Comparison of ENCODE assay signal across 12 cellular contexts in the genomic region with DNA sequence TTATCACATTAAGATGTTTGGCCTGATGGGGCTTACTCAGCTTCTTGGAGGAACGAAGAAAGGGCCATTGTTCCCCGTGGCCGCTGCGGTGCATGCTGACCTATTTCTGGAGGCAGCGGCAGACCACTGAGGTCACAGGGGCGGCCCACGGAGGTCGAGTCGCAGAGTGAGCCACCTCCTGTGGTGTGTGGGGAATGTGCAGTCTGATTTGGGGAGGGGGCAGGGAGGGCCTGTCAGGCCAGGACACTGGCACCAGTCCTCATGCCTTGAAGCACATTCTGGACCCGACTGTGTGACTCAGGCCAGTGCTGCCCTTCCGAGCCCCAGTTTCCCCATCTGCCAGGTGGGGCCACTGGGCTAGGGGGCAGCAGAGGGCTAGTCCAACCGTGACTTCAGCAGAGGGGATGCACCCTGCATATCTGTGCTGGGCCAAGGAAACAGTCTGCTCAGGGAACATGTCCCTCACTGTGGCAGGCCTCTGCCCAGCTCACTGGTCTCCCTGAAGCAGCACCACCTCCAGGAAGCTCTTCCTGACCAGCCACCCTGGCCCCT. TPM values are rescaled to one million over a fixed set of nuclear protein-coding genes. Genes with fewer than 3 reads are reported as not detected.
DNase-seq lines count a peak whose midpoint lies in the region; ATAC-seq, FAIRE-seq and TF ChIP-seq lines count a peak whose summit lies in the region.
"Had no signal": no experiment of that assay in that cellular context is flagged by ENCODE, and none has a peak within 500 bp of the region (broad histone marks: within the 10 kb centered on the region; RNA-seq: fewer than 3 reads in every experiment).

No MANE protein-coding gene starts in this region.

- H3K9me3 ChIP-seq in A549 (no peaks in the 10 kb centered on the region), Panc1 (ENCODE audit: control insufficient read depth, insufficient read depth, low read depth, low read length) (no peaks in the 10 kb centered on the region)
- H3K9me3 ChIP-seq: ovary had no signal

- no peak for DNase-seq in A549 (ENCODE audit: low read depth in 1 of 2, low spot score in 1 of 2)
- DNase-seq in Panc1 (ENCODE audit: low read depth, low spot score) = no peak
- no peak for DNase-seq in fibroblast of the aortic adventitia (ENCODE audit: low read depth)
- DNase-seq in SW 1271 (lab: John Stamatoyannopoulos, UW) = no peak
- DNase-seq in dermis blood vessel endothelial cell = no peak
- no peak for DNase-seq in activated CD4-positive, alpha-beta T cell treated with anti-CD3 and anti-CD28 coated beads, Interleukin-2, amount 50 U/mL, for 48 hours
- no peak for DNase-seq in activated CD4-positive, alpha-beta T cell treated with anti-CD3 and anti-CD28 coated beads, Interleukin-2, amount 50 U/mL, for 4 hours
- DNase-seq: NCI-H187, ovary had no signal

- no peak overlapping the region for H3K4me3 ChIP-seq in A549
- H3K4me3 ChIP-seq in Panc1 (ENCODE audit: low read depth in 2 of 2, low read length in 2 of 2) = no peak overlapping the region
- H3K4me3 ChIP-seq in fibroblast of the aortic adventitia (ENCODE audit: low read depth, low read length) = no peak overlapping the region
- H3K4me3 ChIP-seq: ovary had no signal

- H3K4me1 ChIP-seq in A549 = 0 out of 3 replicates have a peak, but pooled peaks cover 5% of the 10 kb centered on the region
- H3K4me1 ChIP-seq in Panc1 (ENCODE audit: control insufficient read depth, insufficient read depth, low read length) = no peaks in the 10 kb centered on the region

- TF ChIP-seq CTCF in A549 (IDR thresholded peaks at IDR 0.05) (peak; percentile 50), GM12872 (IDR thresholded peaks at IDR 0.05; ENCODE audit: insufficient read depth, low read depth, low read length) (peak; percentile 41; the same call in 2 of the 3 replicates), Panc1 (IDR thresholded peaks at IDR 0.05) (peak; percentile 79; the same call in 1 of the 2 replicates), fibroblast of the aortic adventitia (IDR thresholded peaks at IDR 0.05; ENCODE audit: insufficient read depth, low read length) (peak; percentile 9)

- WGBS in A549 (ENCODE audit: missing lambda C conversion rate) = 65% methylated on average over 12 of the region's 12 CpGs

- CTCF ChIA-PET in A549 (lab: Yijun Ruan, JAX) = interaction anchor here (0.7 to 6.6 kb wide), 7 partner anchors 8 to 190 kb away, joined by 3 to 39 read pairs (median 4); no protein-coding TSS in a partner anchor
- CTCF ChIA-PET in Panc1 (lab: Charles Lee) = interaction anchor here (0.6 kb wide), 2 partner anchors 10 to 197 kb away, joined by 3 read pairs; no protein-coding TSS in a partner anchor

- no peak overlapping the region for H3K4me2 ChIP-seq in A549

- TF ChIP-seq RAD21 in A549 (conservative IDR thresholded peaks at IDR 0.05 in 1 of 2, IDR thresholded peaks at IDR 0.05 in 1 of 2) = peak; percentile 22 to 50; a peak in 2 of 5 replicates

- in situ Hi-C loops in Panc1 (cut with HindIII; ENCODE audit: low pct_unique_long_range_greater_than_20kb, low sequenced_read_pairs) = no loop called here

- no peaks in the 10 kb centered on the region for H3K36me3 ChIP-seq in Panc1 (ENCODE audit: control insufficient read depth, insufficient read depth, low read length)
- H3K36me3 ChIP-seq: ovary had no signal

- intact Hi-C loops in Panc1 (cut with micrococcal nuclease; ENCODE audit: unreplicated experiment) = no loop called here

- no peak for TF ChIP-seq EP300 in A549 (IDR thresholded peaks at IDR 0.05)

- TF ChIP-seq POLR2A in A549 (IDR thresholded peaks at IDR 0.05; ENCODE audit: low read length) = no peak

- no TSS peak for BruUV-seq in Panc1 (replicated peaks; lab: Mats Ljungman, UMichigan)

- ATAC-seq in A549 = peak; percentile 21 to 67; a peak in 5 of 6 replicates
- ATAC-seq in Panc1 = peak; percentile 32

- no peak overlapping the region for H3K27ac ChIP-seq in A549
- H3K27ac ChIP-seq in Panc1 (ENCODE audit: low read length) = no peak overlapping the region
- H3K27ac ChIP-seq: ovary had no signal

- POLR2A ChIA-PET in A549 (lab: Yijun Ruan, JAX) (no interaction called here), Panc1 (lab: Charles Lee) (interaction anchor here (0.5 kb wide), 1 partner anchor 20 kb away, joined by 5 read pairs; no protein-coding TSS in a partner anchor)

- no peaks in the 10 kb centered on the region; the same call in 1 of the 2 replicates for H3K27me3 ChIP-seq in Panc1 (ENCODE audit: control insufficient read depth, insufficient read depth, low read length)
- H3K27me3 ChIP-seq: ovary had no signal

- FAIRE-seq in A549 (lab: Jason Lieb, UNC) = peak; percentile 32
- FAIRE-seq: GM12892 had no signal

TF ChIP-seq in A549, 52 proteins besides CTCF, POLR2A, EP300 and RAD21:
- TF ChIP-seq NR3C1 (IDR thresholded peaks at IDR 0.05) (no peak), HDAC2 (IDR thresholded peaks at IDR 0.05) (no peak), ZFP36 (IDR thresholded peaks at IDR 0.05; ENCODE audit: borderline replicate concordance, partially characterized antibody) (peak; percentile 80), SMC3 (IDR thresholded peaks at IDR 0.05) (0 out of 3 replicates have a peak, but pooled peaks have one; percentile 6)
- TF ChIP-seq, protein P1, sequence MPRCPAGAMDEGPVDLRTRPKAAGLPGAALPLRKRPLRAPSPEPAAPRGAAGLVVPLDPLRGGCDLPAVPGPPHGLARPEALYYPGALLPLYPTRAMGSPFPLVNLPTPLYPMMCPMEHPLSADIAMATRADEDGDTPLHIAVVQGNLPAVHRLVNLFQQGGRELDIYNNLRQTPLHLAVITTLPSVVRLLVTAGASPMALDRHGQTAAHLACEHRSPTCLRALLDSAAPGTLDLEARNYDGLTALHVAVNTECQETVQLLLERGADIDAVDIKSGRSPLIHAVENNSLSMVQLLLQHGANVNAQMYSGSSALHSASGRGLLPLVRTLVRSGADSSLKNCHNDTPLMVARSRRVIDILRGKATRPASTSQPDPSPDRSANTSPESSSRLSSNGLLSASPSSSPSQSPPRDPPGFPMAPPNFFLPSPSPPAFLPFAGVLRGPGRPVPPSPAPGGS (IDR thresholded peaks at IDR 0.05) = no peak

RNA-seq across cellular contexts. Expression of a gene that starts 6.3 kb away (rescaled TPM):
- 0.05 and 0.13 TPM in 2 replicates for polyA plus RNA-seq in A549 (2011; rRNA removed)
- 0.12 and 0.13 TPM in 2 replicates for polyA plus RNA-seq in A549 (2012; cell fraction: cytosol; rRNA removed)
- 0.50 and 0.77 TPM in 2 replicates for polyA plus RNA-seq in A549 (2012; cell fraction: nucleus; rRNA removed)
- polyA plus RNA-seq in A549 (2017; fragmentation: RNase III; extraction: RNeasy Plus Mini Kit Qiagen cat#74134 plus additional on column Dnase treatment) = 0.13 to 0.26 TPM (median 0.20 TPM) in 3 replicates
- 0.15 and 0.58 TPM in 2 replicates for polyA minus RNA-seq in A549 (2011; rRNA and poly(A)+ RNA removed)
- total RNA-seq in Panc1 (2021; ENCODE audit: unreplicated experiment) = 1.1 TPM
- polyA plus RNA-seq in Panc1 (2012; ENCODE audit: insufficient read length) = 5.2 TPM
- total RNA-seq in fibroblast of the aortic adventitia (ENCODE audit: low replicate concordance) = not detected in 2 replicates
- total RNA-seq in dermis blood vessel endothelial cell = 0.17 TPM in 1 of 2 replicates, not detected in the other
- total RNA-seq: liver, ovary had no signal
- polyA plus RNA-seq: liver, ovary had no signal

RNA-seq across cellular contexts. Expression of a gene that starts 25.2 kb away (rescaled TPM):
- 10.9 and 16.1 TPM in 2 replicates for polyA plus RNA-seq in A549 (2011; rRNA removed)
- polyA plus RNA-seq in A549 (2012; cell fraction: cytosol; rRNA removed) = 26.6 and 50.9 TPM in 2 replicates
- 46.0 and 78.2 TPM in 2 replicates for polyA plus RNA-seq in A549 (2012; cell fraction: nucleus; rRNA removed)
- polyA plus RNA-seq in A549 (2017; fragmentation: RNase III; extraction: RNeasy Plus Mini Kit Qiagen cat#74134 plus additional on column Dnase treatment) = 22.7 to 25.1 TPM (median 24.5 TPM) in 3 replicates
- 6.1 and 12.6 TPM in 2 replicates for polyA minus RNA-seq in A549 (2011; rRNA and poly(A)+ RNA removed)
- 28.6 TPM for total RNA-seq in Panc1 (2021; ENCODE audit: unreplicated experiment)
- polyA plus RNA-seq in Panc1 (2012; ENCODE audit: insufficient read length) = 40.1 TPM
- 15.0 and 33.2 TPM in 2 replicates for total RNA-seq in fibroblast of the aortic adventitia (ENCODE audit: low replicate concordance)
- 6.6 and 12.0 TPM in 2 replicates for total RNA-seq in dermis blood vessel endothelial cell

Comparison
In these comparisons a context has a peak if more than half of its experiments do, and no peak if none do; other contexts are left out.
1. CTCF ChIP-seq: peak in every context shown above with its lines; median percentile 79 in Panc1; 50 in A549; 41 in GM12872; 9 in fibroblast of the aortic adventitia.